ENCODE assay signal across 8 cellular contexts in the genomic region with DNA sequence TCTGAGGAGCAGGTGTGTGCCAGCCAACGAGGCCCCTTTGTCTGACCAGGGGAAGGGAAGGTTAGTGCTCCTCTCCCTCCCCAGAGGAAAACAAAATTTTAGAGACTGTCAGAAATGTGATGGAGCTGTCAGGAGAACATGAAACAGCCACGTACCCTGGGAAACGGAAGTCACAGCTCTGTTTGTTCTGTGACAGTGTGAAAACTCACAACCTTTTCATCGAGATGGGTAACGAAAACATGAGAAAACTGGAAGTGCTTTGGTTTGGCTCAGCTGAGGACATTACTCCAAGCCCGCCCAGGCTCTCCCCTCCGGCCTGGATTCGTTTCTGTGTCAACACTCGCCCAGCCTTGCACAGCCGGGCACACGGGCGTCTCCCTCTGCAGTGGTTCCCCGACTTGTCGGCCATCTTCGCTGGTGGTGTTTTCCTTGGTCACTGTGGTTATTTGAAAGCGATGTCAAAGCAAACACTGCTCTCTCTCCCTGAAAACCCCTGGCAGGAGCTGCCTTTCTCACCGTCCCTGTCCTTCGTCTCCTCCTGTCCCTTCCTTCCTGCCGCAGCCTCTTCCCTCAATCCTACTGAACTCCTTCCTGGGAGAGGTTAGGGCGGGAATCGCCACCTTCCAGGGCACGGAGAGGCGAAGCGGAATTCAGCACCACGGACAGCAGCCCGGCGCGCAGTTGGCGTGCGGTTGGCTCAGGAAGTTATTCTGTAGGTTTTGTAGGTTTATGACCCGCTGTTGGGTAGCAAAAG. TPM values are rescaled to one million over a fixed set of nuclear protein-coding genes. Genes with fewer than 3 reads are reported as not detected.
DNase-seq lines count a peak whose midpoint lies in the region; ATAC-seq and TF ChIP-seq lines count a peak whose summit lies in the region.

No MANE protein-coding gene starts in this region.

- POLR2A ChIA-PET in activated CD4-positive, alpha-beta memory T cell treated with anti-CD3 and anti-CD28 coated beads, Interleukin-2, amount 10 ng/mL, durations not matched to agents 7 days and 5 days (lab: Charles Lee) = interaction anchor here (0.6 to 1.4 kb wide), 3 partner anchors 10 to 479 kb away, joined by 3 to 5 read pairs (median 3); no protein-coding TSS in a partner anchor

- H3K36me3 Mint-ChIP-seq in IgD-negative memory B cell = no peaks in the 10 kb centered on the region
- H3K36me3 Mint-ChIP-seq in activated CD4-positive, alpha-beta memory T cell treated with anti-CD3 and anti-CD28 coated beads, Interleukin-2, amount 10 ng/mL, durations not matched to agents 7 days and 5 days (ENCODE audit: low read depth) = no peaks in the 10 kb centered on the region

- CTCF ChIA-PET in activated CD4-positive, alpha-beta memory T cell treated with anti-CD3 and anti-CD28 coated beads, Interleukin-2, amount 10 ng/mL, durations not matched to agents 7 days and 5 days (lab: Charles Lee) = interaction anchor here (1.0 to 5.1 kb wide), 7 partner anchors 11 to 491 kb away, joined by 3 to 25 read pairs (median 3); no protein-coding TSS in a partner anchor

- H3K4me3 Mint-ChIP-seq in IgD-negative memory B cell = peak overlapping the region in 1 of 4 donors; percentile 78
- H3K4me3 Mint-ChIP-seq in activated CD4-positive, alpha-beta memory T cell treated with anti-CD3 and anti-CD28 coated beads, Interleukin-2, amount 10 ng/mL, durations not matched to agents 7 days and 5 days = peak overlapping the region; percentile 34

- no peak for TF ChIP-seq CTCF in fibroblast of pulmonary artery (IDR thresholded peaks at IDR 0.05; ENCODE audit: low read length, missing control alignments)

- peaks cover 49% of the 10 kb centered on the region for H3K27me3 Mint-ChIP-seq in IgD-negative memory B cell
- peaks cover 38% of the 10 kb centered on the region for H3K27me3 Mint-ChIP-seq in activated CD4-positive, alpha-beta memory T cell treated with anti-CD3 and anti-CD28 coated beads, Interleukin-2, amount 10 ng/mL, durations not matched to agents 7 days and 5 days

- peaks cover 4 to 10% (median 4%) of the 10 kb centered on the region in 3 donors for H3K4me1 Mint-ChIP-seq in IgD-negative memory B cell
- peaks cover 26% of the 10 kb centered on the region for H3K4me1 Mint-ChIP-seq in activated CD4-positive, alpha-beta memory T cell treated with anti-CD3 and anti-CD28 coated beads, Interleukin-2, amount 10 ng/mL, durations not matched to agents 7 days and 5 days

- peak; percentile 79 for DNase-seq in activated CD4-positive, alpha-beta memory T cell treated with anti-CD3 and anti-CD28 coated beads, Interleukin-2, amount 10 ng/mL, durations not matched to agents 7 days and 5 days
- DNase-seq in fibroblast of pulmonary artery (ENCODE audit: low read depth) = peak; percentile 43
- DNase-seq in stimulated activated CD8-positive, alpha-beta memory T cell treated with anti-CD3 and anti-CD28 coated beads, Interleukin-12 subunit alpha, Interleukin-12 subunit beta, amount 100 ng/mL, for 4 hours (ENCODE audit: low read depth) = peak; percentile 37
- no peak for DNase-seq in superior temporal gyrus (ENCODE audit: extremely low spot score)
- no peak for DNase-seq in SHP77 (lab: John Stamatoyannopoulos, UW)

- H3K27ac Mint-ChIP-seq in IgD-negative memory B cell = peak overlapping the region in 2 of 3 donors; percentile 39 to 59
- H3K27ac Mint-ChIP-seq in activated CD4-positive, alpha-beta memory T cell treated with anti-CD3 and anti-CD28 coated beads, Interleukin-2, amount 10 ng/mL, durations not matched to agents 7 days and 5 days = no peak overlapping the region

- ATAC-seq in GM18870 (IDR thresholded peaks at IDR 0.05; ENCODE audit: unreplicated experiment) = no peak
- ATAC-seq in GM18511 (IDR thresholded peaks at IDR 0.05; ENCODE audit: unreplicated experiment) = no peak

- H3K9me3 Mint-ChIP-seq in IgD-negative memory B cell = peaks cover 0 to 6% (median 2%) of the 10 kb centered on the region in 3 donors
- H3K9me3 Mint-ChIP-seq in activated CD4-positive, alpha-beta memory T cell treated with anti-CD3 and anti-CD28 coated beads, Interleukin-2, amount 10 ng/mL, durations not matched to agents 7 days and 5 days = no peaks in the 10 kb centered on the region

- no peak overlapping the region for H3K4me3 ChIP-seq in fibroblast of pulmonary artery (replicated peaks; ENCODE audit: low read depth, low read length)

RNA-seq across cellular contexts. Expression of gene RPS19BP1, which starts 12.9 kb away (rescaled TPM):
- polyA plus RNA-seq in IgD-negative memory B cell = 156 TPM
- 10 to 100 TPM; 54.3 to 60.7 TPM for total RNA-seq in activated CD4-positive, alpha-beta memory T cell treated with anti-CD3 and anti-CD28 coated beads, Interleukin-2, amount 10 ng/mL, durations not matched to agents 7 days and 5 days

RNA-seq across cellular contexts. Expression of gene CACNA1I, which starts 25.1 kb away (rescaled TPM):
- 0.04 TPM for polyA plus RNA-seq in IgD-negative memory B cell
- total RNA-seq in activated CD4-positive, alpha-beta memory T cell treated with anti-CD3 and anti-CD28 coated beads, Interleukin-2, amount 10 ng/mL, durations not matched to agents 7 days and 5 days = 1 to 10 TPM; 8.7 to 8.8 TPM

RNA-seq across cellular contexts. Expression of gene ATF4, which starts 25.1 kb away (rescaled TPM):
- polyA plus RNA-seq in IgD-negative memory B cell = 186 TPM
- 100 to 1,000 TPM; 456 to 460 TPM for total RNA-seq in activated CD4-positive, alpha-beta memory T cell treated with anti-CD3 and anti-CD28 coated beads, Interleukin-2, amount 10 ng/mL, durations not matched to agents 7 days and 5 days

RNA-seq across cellular contexts. Expression of gene MIEF1, which starts 43.4 kb away (rescaled TPM):
- polyA plus RNA-seq in IgD-negative memory B cell = 24.8 TPM
- total RNA-seq in activated CD4-positive, alpha-beta memory T cell treated with anti-CD3 and anti-CD28 coated beads, Interleukin-2, amount 10 ng/mL, durations not matched to agents 7 days and 5 days = 10 to 100 TPM; 32.4 to 32.6 TPM

Comparison
In these comparisons a context has a peak if more than half of its experiments do, and no peak if none do; other contexts are left out.
1. DNase-seq: peak in activated CD4-positive, alpha-beta memory T cell treated with anti-CD3 and anti-CD28 coated beads, Interleukin-2, amount 10 ng/mL, durations not matched to agents 7 days and 5 days (single experiment), fibroblast of pulmonary artery (single experiment) and stimulated activated CD8-positive, alpha-beta memory T cell treated with anti-CD3 and anti-CD28 coated beads, Interleukin-12 subunit alpha, Interleukin-12 subunit beta, amount 100 ng/mL, for 4 hours (single experiment); none in superior temporal gyrus (single experiment) and SHP77 (0 of 2).